8 cellular contexts compared by ENCODE assay signal in the genomic region with DNA sequence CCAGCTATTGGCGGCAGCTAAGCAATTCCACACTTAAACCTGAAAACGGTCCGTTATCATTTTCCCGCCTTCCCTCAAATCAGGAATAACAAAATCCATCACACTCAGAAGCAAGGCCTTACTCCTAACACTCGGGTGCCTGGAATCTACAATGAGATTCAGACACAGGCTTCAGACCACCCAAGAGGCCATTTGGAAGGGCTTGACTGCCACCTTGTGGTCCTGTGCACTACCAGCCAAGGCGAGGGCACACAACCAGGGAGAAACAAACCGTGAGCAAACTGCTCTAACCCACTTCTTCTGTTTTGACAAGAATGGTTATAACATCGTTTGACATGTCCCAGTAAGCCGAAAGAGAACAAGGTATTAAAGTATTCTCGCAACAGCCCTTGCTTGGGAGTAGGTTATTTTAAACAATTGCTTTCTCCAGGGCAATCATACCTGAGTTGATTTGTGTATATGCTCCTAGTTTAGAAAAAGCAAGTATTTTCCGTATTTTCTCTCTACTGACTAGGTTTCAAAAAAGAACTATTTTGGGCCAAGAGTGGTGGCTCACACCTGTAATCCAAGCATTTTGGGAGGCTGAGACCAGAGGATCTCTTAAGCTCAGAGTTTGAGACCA. TPM values are rescaled to one million over a fixed set of nuclear protein-coding genes. Genes with fewer than 3 reads are reported as not detected.
DNase-seq lines count a peak whose midpoint lies in the region; ATAC-seq and TF ChIP-seq lines count a peak whose summit lies in the region.

No MANE protein-coding gene starts in this region.

- intact Hi-C loops in breast epithelium (cut with DNase I; ENCODE audit: low total_unique reads), result no loop called here

- no peaks in the 10 kb centered on the region for H3K9me3 ChIP-seq in breast epithelium

- ATAC-seq in GM21390 (IDR thresholded peaks at IDR 0.05; ENCODE audit: unreplicated experiment), result peak; percentile 79
- peak; percentile 99 for ATAC-seq in SK-N-SH treated with all-trans-retinoic acid at 6 μM for 48 hours
- ATAC-seq in omental fat pad (ENCODE audit: low FRiP score), result no peak

- no peaks in the 10 kb centered on the region for H3K4me1 ChIP-seq in breast epithelium

- no peak overlapping the region for H3K27ac ChIP-seq in breast epithelium

- no peaks in the 10 kb centered on the region for H3K36me3 ChIP-seq in breast epithelium

- DNase-seq in Daoy (ENCODE audit: low read depth) (peak; percentile 69), Kasumi-1 (lab: John Stamatoyannopoulos, UW) (peak; percentile 70 to 80), breast epithelium (ENCODE audit: low spot score in 2 of 2) (no peak), left kidney (ENCODE audit: low read depth, low spot score) (peak; percentile 91), omental fat pad (ENCODE audit: low spot score) (no peak)
- DNase-seq in stimulated activated CD8-positive, alpha-beta memory T cell treated with anti-CD3 and anti-CD28 coated beads, Interleukin-4, amount 100 ng/mL, for 24 hours (ENCODE audit: low read depth), result peak; percentile 11

- H3K4me3 ChIP-seq in breast epithelium, result no peak overlapping the region

- no peaks in the 10 kb centered on the region for H3K27me3 ChIP-seq in breast epithelium

- TF ChIP-seq CTCF in breast epithelium (IDR thresholded peaks at IDR 0.05), result peak in 2 of 3 donors; percentile 24 to 35
- no peak for TF ChIP-seq CTCF in omental fat pad (IDR thresholded peaks at IDR 0.05)

- no peak for TF ChIP-seq POLR2A in breast epithelium (IDR thresholded peaks at IDR 0.05)

TF ChIP-seq in SK-N-SH treated with all-trans-retinoic acid at 6 μM for 48 hours, 23 proteins besides CTCF, POLR2A, EP300 and RAD21:
- TF ChIP-seq ZNF8 (CRISPR knock-in tag; IDR thresholded peaks at IDR 0.05) (no peak), CSDC2 (CRISPR knock-in tag; IDR thresholded peaks at IDR 0.05) (no peak)

RNA-seq across cellular contexts. Expression of gene TAFA4, which starts 40.1 kb away (rescaled TPM):
- total RNA-seq in Daoy (2014; rRNA removed; shearing (Covaris generic)), result not detected in 2 replicates
- total RNA-seq in breast epithelium, result not detected
- not detected for total RNA-seq in omental fat pad

RNA-seq across cellular contexts. Expression of gene EOGT, which starts 41.0 kb away (rescaled TPM):
- 14.9 and 15.3 TPM in 2 replicates for total RNA-seq in Daoy (2014; rRNA removed; shearing (Covaris generic))
- total RNA-seq in breast epithelium, result 10 to 100 TPM; 34.2 to 71.7 (median 58.0) TPM
- 10 to 100 TPM; 26.1 to 47.9 (median 37.6) TPM for total RNA-seq in omental fat pad

Comparison
In these comparisons a context has a peak if more than half of its experiments do, and no peak if none do; other contexts are left out.
1. DNase-seq: peak in Daoy (single experiment), Kasumi-1 (2 of 2), left kidney (single experiment) and stimulated activated CD8-positive, alpha-beta memory T cell treated with anti-CD3 and anti-CD28 coated beads, Interleukin-4, amount 100 ng/mL, for 24 hours (single experiment); none in breast epithelium (0 of 2) and omental fat pad (single experiment).
2. CTCF ChIP-seq: peak in breast epithelium (2 of 3); none in omental fat pad (0 of 3).